ENCODE assay signal across 1 cellular context in the genomic region with DNA sequence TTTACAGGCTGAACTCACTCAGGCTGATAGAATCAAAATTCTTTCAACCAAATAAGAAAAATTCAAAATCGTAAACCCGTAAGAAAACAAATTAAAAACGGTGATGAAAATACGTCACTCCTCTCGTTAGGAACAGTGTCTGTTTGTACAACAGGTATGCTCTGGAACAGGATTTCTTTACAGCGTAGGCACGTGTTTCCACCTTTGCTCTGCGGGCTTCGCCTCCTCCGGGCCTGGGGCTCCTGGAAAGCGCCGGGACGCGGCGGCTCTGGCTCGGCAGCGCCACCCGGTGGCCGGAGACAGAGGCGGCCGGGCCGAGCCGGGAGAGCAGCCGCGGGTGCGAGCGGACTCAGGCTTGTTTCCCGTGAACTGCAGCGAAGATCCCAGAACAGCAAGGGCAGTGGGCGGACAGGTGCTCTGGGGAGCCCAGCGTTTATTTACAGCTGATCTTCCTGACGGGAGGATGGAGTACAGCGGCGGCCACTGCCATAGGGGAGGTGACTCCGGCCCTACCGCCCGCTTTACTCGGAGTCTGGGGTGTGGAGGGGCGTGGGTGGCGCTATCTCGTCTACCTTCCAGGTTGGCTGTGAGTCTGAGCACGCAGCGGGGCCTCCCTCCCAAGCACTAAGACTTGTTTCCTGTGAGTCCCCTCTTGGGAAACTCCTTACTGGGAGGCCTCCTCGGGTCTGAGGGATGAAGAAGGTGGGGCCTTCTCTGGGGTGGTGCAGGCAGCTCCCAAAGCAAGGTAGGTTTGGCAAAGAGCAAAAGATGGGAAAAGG.
TF ChIP-seq lines count a peak whose summit lies in the region.

No MANE protein-coding gene starts in this region.

TF ChIP-seq in HepG2, 621 proteins besides CTCF, POLR2A, EP300 and RAD21 (continued from another document and continues in another):
- TF ChIP-seq, protein P1, sequence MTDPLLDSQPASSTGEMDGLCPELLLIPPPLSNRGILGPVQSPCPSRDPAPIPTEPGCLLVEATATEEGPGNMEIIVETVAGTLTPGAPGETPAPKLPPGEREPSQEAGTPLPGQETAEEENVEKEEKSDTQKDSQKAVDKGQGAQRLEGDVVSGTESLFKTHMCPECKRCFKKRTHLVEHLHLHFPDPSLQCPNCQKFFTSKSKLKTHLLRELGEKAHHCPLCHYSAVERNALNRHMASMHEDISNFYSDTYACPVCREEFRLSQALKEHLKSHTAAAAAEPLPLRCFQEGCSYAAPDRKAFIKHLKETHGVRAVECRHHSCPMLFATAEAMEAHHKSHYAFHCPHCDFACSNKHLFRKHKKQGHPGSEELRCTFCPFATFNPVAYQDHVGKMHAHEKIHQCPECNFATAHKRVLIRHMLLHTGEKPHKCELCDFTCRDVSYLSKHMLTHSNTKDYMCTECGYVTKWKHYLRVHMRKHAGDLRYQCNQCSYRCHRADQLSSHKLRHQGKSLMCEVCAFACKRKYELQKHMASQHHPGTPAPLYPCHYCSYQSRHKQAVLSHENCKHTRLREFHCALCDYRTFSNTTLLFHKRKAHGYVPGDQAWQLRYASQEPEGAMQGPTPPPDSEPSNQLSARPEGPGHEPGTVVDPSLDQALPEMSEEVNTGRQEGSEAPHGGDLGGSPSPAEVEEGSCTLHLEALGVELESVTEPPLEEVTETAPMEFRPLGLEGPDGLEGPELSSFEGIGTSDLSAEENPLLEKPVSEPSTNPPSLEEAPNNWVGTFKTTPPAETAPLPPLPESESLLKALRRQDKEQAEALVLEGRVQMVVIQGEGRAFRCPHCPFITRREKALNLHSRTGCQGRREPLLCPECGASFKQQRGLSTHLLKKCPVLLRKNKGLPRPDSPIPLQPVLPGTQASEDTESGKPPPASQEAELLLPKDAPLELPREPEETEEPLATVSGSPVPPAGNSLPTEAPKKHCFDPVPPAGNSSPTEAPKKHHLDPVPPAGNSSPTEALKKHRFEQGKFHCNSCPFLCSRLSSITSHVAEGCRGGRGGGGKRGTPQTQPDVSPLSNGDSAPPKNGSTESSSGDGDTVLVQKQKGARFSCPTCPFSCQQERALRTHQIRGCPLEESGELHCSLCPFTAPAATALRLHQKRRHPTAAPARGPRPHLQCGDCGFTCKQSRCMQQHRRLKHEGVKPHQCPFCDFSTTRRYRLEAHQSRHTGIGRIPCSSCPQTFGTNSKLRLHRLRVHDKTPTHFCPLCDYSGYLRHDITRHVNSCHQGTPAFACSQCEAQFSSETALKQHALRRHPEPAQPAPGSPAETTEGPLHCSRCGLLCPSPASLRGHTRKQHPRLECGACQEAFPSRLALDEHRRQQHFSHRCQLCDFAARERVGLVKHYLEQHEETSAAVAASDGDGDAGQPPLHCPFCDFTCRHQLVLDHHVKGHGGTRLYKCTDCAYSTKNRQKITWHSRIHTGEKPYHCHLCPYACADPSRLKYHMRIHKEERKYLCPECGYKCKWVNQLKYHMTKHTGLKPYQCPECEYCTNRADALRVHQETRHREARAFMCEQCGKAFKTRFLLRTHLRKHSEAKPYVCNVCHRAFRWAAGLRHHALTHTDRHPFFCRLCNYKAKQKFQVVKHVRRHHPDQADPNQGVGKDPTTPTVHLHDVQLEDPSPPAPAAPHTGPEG (CRISPR knock-in tag; IDR thresholded peaks at IDR 0.05): peak; percentile 77
- no peak for TF ChIP-seq KDM5A (IDR thresholded peaks at IDR 0.05; ENCODE audit: borderline replicate concordance, low read length)
- no peak for TF ChIP-seq DNMT1 (CRISPR knock-in tag; IDR thresholded peaks at IDR 0.05)
- peak; percentile 97 for TF ChIP-seq KDM2A (CRISPR knock-in tag; IDR thresholded peaks at IDR 0.05; ENCODE audit: borderline replicate concordance, low read depth)
- no peak for TF ChIP-seq HES4 (CRISPR knock-in tag; IDR thresholded peaks at IDR 0.05; ENCODE audit: borderline replicate concordance)
- 0 out of 2 replicates have a peak, but pooled peaks have one; percentile 42 for TF ChIP-seq ZNF607 (CRISPR knock-in tag; IDR thresholded peaks at IDR 0.05; ENCODE audit: borderline replicate concordance)
- TF ChIP-seq ZSCAN25 (CRISPR knock-in tag; IDR thresholded peaks at IDR 0.05): 0 out of 2 replicates have a peak, but pooled peaks have one; percentile 29
- TF ChIP-seq, protein P2, sequence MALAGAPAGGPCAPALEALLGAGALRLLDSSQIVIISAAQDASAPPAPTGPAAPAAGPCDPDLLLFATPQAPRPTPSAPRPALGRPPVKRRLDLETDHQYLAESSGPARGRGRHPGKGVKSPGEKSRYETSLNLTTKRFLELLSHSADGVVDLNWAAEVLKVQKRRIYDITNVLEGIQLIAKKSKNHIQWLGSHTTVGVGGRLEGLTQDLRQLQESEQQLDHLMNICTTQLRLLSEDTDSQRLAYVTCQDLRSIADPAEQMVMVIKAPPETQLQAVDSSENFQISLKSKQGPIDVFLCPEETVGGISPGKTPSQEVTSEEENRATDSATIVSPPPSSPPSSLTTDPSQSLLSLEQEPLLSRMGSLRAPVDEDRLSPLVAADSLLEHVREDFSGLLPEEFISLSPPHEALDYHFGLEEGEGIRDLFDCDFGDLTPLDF (CRISPR knock-in tag; IDR thresholded peaks at IDR 0.05): no peak
- no peak for TF ChIP-seq HOXA7 (CRISPR knock-in tag; IDR thresholded peaks at IDR 0.05)
- TF ChIP-seq YEATS2 (CRISPR knock-in tag; IDR thresholded peaks at IDR 0.05; ENCODE audit: borderline replicate concordance): peak; percentile 31; the same call in 1 of the 2 replicates
- no peak for TF ChIP-seq KMT2B (CRISPR knock-in tag; IDR thresholded peaks at IDR 0.05)
- TF ChIP-seq FOXK1 (CRISPR knock-in tag; IDR thresholded peaks at IDR 0.05; ENCODE audit: borderline replicate concordance, low read depth): 0 out of 2 replicates have a peak, but pooled peaks have one; percentile 42
- no peak for TF ChIP-seq CHD4 (IDR thresholded peaks at IDR 0.05; ENCODE audit: borderline replicate concordance, low read length)
- TF ChIP-seq ZNF605 (CRISPR knock-in tag; IDR thresholded peaks at IDR 0.05): peak; percentile 71; the same call in 1 of the 2 replicates
- peak; percentile 25; the same call in 1 of the 2 replicates for TF ChIP-seq FOSL2 (CRISPR knock-in tag; IDR thresholded peaks at IDR 0.05)
- TF ChIP-seq RORA (CRISPR knock-in tag; IDR thresholded peaks at IDR 0.05): no peak
- no peak for TF ChIP-seq FOXK2 (IDR thresholded peaks at IDR 0.05)
- TF ChIP-seq CCDC6 (CRISPR knock-in tag; IDR thresholded peaks at IDR 0.05): peak; percentile 70; the same call in 1 of the 2 replicates
- peak; percentile 69; the same call in 1 of the 2 replicates for TF ChIP-seq TEAD2 (CRISPR knock-in tag; IDR thresholded peaks at IDR 0.05)
- TF ChIP-seq RBM22 (optimal IDR thresholded peaks at IDR 0.05; ENCODE audit: low read length): peak; percentile 58
- peak; percentile 83 for TF ChIP-seq SALL1 (CRISPR knock-in tag; IDR thresholded peaks at IDR 0.05)
- TF ChIP-seq ZNF382 (CRISPR knock-in tag; IDR thresholded peaks at IDR 0.05; ENCODE audit: borderline replicate concordance): no peak
- no peak for TF ChIP-seq RARA (CRISPR knock-in tag; IDR thresholded peaks at IDR 0.05)
- peak; percentile 92; the same call in 1 of the 2 replicates for TF ChIP-seq ZSCAN20 (CRISPR knock-in tag; IDR thresholded peaks at IDR 0.05; ENCODE audit: borderline replicate concordance)
- TF ChIP-seq PRPF4 (IDR thresholded peaks at IDR 0.05; ENCODE audit: low read depth, low read length, poor library complexity, severe bottlenecking): no peak
- no peak; the same call in 1 of the 2 replicates for TF ChIP-seq ZNF441 (CRISPR knock-in tag; IDR thresholded peaks at IDR 0.05; ENCODE audit: borderline replicate concordance)
- TF ChIP-seq XBP1 (CRISPR knock-in tag; IDR thresholded peaks at IDR 0.05): 0 out of 2 replicates have a peak, but pooled peaks have one; percentile 55
- peak; percentile 72 for TF ChIP-seq ERF (CRISPR knock-in tag; IDR thresholded peaks at IDR 0.05)
- TF ChIP-seq CCAR2 (optimal IDR thresholded peaks at IDR 0.05; ENCODE audit: low read depth, low read length): no peak
- TF ChIP-seq ZNF17 (CRISPR knock-in tag; IDR thresholded peaks at IDR 0.05): no peak
- no peak for TF ChIP-seq RCOR2 (CRISPR knock-in tag; IDR thresholded peaks at IDR 0.05)
- TF ChIP-seq SMYD3 (CRISPR knock-in tag; IDR thresholded peaks at IDR 0.05): peak; percentile 94
- TF ChIP-seq SP2 (CRISPR knock-in tag; IDR thresholded peaks at IDR 0.05): no peak
- TF ChIP-seq ZNF678 (CRISPR knock-in tag; IDR thresholded peaks at IDR 0.05): no peak
- no peak for TF ChIP-seq ZNF484 (CRISPR knock-in tag; IDR thresholded peaks at IDR 0.05; ENCODE audit: borderline replicate concordance, low read depth)
- TF ChIP-seq ATAD3A (CRISPR knock-in tag; IDR thresholded peaks at IDR 0.05): no peak
- TF ChIP-seq ZNF598 (CRISPR knock-in tag; IDR thresholded peaks at IDR 0.05; ENCODE audit: borderline replicate concordance): peak; percentile 30; the same call in 1 of the 2 replicates
- no peak for TF ChIP-seq TCF7L2 (IDR thresholded peaks at IDR 0.05; ENCODE audit: low read depth, low read length)
- no peak for TF ChIP-seq SKI (IDR thresholded peaks at IDR 0.05; ENCODE audit: partially characterized antibody)
- TF ChIP-seq ZNF136 (CRISPR knock-in tag; IDR thresholded peaks at IDR 0.05; ENCODE audit: low read depth): no peak
- TF ChIP-seq, protein P3, sequence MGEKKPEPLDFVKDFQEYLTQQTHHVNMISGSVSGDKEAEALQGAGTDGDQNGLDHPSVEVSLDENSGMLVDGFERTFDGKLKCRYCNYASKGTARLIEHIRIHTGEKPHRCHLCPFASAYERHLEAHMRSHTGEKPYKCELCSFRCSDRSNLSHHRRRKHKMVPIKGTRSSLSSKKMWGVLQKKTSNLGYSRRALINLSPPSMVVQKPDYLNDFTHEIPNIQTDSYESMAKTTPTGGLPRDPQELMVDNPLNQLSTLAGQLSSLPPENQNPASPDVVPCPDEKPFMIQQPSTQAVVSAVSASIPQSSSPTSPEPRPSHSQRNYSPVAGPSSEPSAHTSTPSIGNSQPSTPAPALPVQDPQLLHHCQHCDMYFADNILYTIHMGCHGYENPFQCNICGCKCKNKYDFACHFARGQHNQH (CRISPR knock-in tag; IDR thresholded peaks at IDR 0.05): peak; percentile 85
- no peak for TF ChIP-seq SP4 (CRISPR knock-in tag; IDR thresholded peaks at IDR 0.05)
- TF ChIP-seq, protein P4, sequence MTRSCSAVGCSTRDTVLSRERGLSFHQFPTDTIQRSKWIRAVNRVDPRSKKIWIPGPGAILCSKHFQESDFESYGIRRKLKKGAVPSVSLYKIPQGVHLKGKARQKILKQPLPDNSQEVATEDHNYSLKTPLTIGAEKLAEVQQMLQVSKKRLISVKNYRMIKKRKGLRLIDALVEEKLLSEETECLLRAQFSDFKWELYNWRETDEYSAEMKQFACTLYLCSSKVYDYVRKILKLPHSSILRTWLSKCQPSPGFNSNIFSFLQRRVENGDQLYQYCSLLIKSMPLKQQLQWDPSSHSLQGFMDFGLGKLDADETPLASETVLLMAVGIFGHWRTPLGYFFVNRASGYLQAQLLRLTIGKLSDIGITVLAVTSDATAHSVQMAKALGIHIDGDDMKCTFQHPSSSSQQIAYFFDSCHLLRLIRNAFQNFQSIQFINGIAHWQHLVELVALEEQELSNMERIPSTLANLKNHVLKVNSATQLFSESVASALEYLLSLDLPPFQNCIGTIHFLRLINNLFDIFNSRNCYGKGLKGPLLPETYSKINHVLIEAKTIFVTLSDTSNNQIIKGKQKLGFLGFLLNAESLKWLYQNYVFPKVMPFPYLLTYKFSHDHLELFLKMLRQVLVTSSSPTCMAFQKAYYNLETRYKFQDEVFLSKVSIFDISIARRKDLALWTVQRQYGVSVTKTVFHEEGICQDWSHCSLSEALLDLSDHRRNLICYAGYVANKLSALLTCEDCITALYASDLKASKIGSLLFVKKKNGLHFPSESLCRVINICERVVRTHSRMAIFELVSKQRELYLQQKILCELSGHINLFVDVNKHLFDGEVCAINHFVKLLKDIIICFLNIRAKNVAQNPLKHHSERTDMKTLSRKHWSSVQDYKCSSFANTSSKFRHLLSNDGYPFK (CRISPR knock-in tag; IDR thresholded peaks at IDR 0.05; ENCODE audit: borderline replicate concordance): no peak
- TF ChIP-seq NR2F6 (IDR thresholded peaks at IDR 0.05): no peak
- TF ChIP-seq NR2F6 (CRISPR knock-in tag; IDR thresholded peaks at IDR 0.05): no peak
- TF ChIP-seq ZNF614 (CRISPR knock-in tag; IDR thresholded peaks at IDR 0.05; ENCODE audit: borderline replicate concordance): peak; percentile 75; the same call in 1 of the 2 replicates
- TF ChIP-seq, protein P5, sequence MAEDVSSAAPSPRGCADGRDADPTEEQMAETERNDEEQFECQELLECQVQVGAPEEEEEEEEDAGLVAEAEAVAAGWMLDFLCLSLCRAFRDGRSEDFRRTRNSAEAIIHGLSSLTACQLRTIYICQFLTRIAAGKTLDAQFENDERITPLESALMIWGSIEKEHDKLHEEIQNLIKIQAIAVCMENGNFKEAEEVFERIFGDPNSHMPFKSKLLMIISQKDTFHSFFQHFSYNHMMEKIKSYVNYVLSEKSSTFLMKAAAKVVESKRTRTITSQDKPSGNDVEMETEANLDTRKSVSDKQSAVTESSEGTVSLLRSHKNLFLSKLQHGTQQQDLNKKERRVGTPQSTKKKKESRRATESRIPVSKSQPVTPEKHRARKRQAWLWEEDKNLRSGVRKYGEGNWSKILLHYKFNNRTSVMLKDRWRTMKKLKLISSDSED (CRISPR knock-in tag; IDR thresholded peaks at IDR 0.05): no peak
- no peak; the same call in 1 of the 2 replicates for TF ChIP-seq NAIF1 (CRISPR knock-in tag; IDR thresholded peaks at IDR 0.05; ENCODE audit: borderline replicate concordance)
- no peak for TF ChIP-seq ZNF746 (CRISPR knock-in tag; IDR thresholded peaks at IDR 0.05)
- peak; percentile 59; the same call in 1 of the 2 replicates for TF ChIP-seq HOXA9 (CRISPR knock-in tag; IDR thresholded peaks at IDR 0.05; ENCODE audit: borderline replicate concordance)
- no peak for TF ChIP-seq NBN (conservative IDR thresholded peaks at IDR 0.05)
- TF ChIP-seq TBX2 (CRISPR knock-in tag; IDR thresholded peaks at IDR 0.05; ENCODE audit: borderline replicate concordance): peak; percentile 56; the same call in 1 of the 2 replicates
- no peak for TF ChIP-seq U2AF1 (optimal IDR thresholded peaks at IDR 0.05; ENCODE audit: low read depth, low read length)
- TF ChIP-seq SALL2 (CRISPR knock-in tag; IDR thresholded peaks at IDR 0.05): no peak
- no peak for TF ChIP-seq ZNF207 (IDR thresholded peaks at IDR 0.05; ENCODE audit: borderline replicate concordance)
- no peak; the same call in 1 of the 2 replicates for TF ChIP-seq ZNF558 (CRISPR knock-in tag; IDR thresholded peaks at IDR 0.05; ENCODE audit: borderline replicate concordance)
- no peak for TF ChIP-seq KDM4B (CRISPR knock-in tag; IDR thresholded peaks at IDR 0.05)
- peak; percentile 46; the same call in 1 of the 2 replicates for TF ChIP-seq ZNF878 (CRISPR knock-in tag; IDR thresholded peaks at IDR 0.05)
- TF ChIP-seq RBFOX2 (IDR thresholded peaks at IDR 0.05; ENCODE audit: low read depth, low read length): no peak
- TF ChIP-seq ARNT2 (CRISPR knock-in tag; IDR thresholded peaks at IDR 0.05; ENCODE audit: low read depth): no peak
- TF ChIP-seq ZNF326 (CRISPR knock-in tag; IDR thresholded peaks at IDR 0.05; ENCODE audit: borderline replicate concordance): no peak
- TF ChIP-seq, protein P6, sequence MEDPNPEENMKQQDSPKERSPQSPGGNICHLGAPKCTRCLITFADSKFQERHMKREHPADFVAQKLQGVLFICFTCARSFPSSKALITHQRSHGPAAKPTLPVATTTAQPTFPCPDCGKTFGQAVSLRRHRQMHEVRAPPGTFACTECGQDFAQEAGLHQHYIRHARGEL (CRISPR knock-in tag; IDR thresholded peaks at IDR 0.05): no peak
- no peak for TF ChIP-seq KDM6A (CRISPR knock-in tag; IDR thresholded peaks at IDR 0.05; ENCODE audit: low read depth)
- TF ChIP-seq U2AF2 (IDR thresholded peaks at IDR 0.05; ENCODE audit: low read depth, low read length): no peak
- no peak for TF ChIP-seq PAX8 (CRISPR knock-in tag; IDR thresholded peaks at IDR 0.05; ENCODE audit: borderline replicate concordance)
- TF ChIP-seq JUNB (CRISPR knock-in tag; IDR thresholded peaks at IDR 0.05; ENCODE audit: borderline replicate concordance): no peak
